In genomic region chr17:33520404-33521032, GRCh38 we compare ENCODE assay signal across 9 cellular contexts.
DNase-seq lines count a peak whose midpoint lies in the region; ATAC-seq and TF ChIP-seq lines count a peak whose summit lies in the region.
"Had no signal": no experiment of that assay in that cellular context is flagged by ENCODE, and none has a peak within 500 bp of the region (broad histone marks: within the 10 kb centered on the region; RNA-seq: fewer than 3 reads in every experiment).

No MANE protein-coding gene starts in this region.

- no peaks in the 10 kb centered on the region for H3K27me3 Mint-ChIP-seq in osteocyte (ENCODE audit: unreplicated experiment)

- H3K4me1 Mint-ChIP-seq in osteocyte (ENCODE audit: unreplicated experiment), result no peaks in the 10 kb centered on the region
- H3K4me1 Mint-ChIP-seq: CD4-positive, alpha-beta memory T cell had no signal

- no peak overlapping the region for H3K27ac Mint-ChIP-seq in osteocyte (ENCODE audit: unreplicated experiment)
- H3K27ac Mint-ChIP-seq: CD4-positive, alpha-beta memory T cell had no signal

- DNase-seq in NCI-H2029 treated with DMSO at 0.1 percent for 48 hours (lab: John Stamatoyannopoulos, UW), result peak; percentile 14
- no peak for DNase-seq in NCI-H2029 (lab: John Stamatoyannopoulos, UW)
- DNase-seq in NCI-H1092 (lab: John Stamatoyannopoulos, UW), result peak; percentile 8
- peak; percentile 70 for DNase-seq in activated CD8-positive, alpha-beta memory T cell treated with anti-CD3 and anti-CD28 coated beads for 24 hours
- DNase-seq in fibroblast of pulmonary artery (ENCODE audit: low read depth), result peak; percentile 41
- no peak for DNase-seq in osteocyte (ENCODE audit: extremely low spot score, unreplicated experiment)

- H3K4me3 Mint-ChIP-seq in osteocyte (ENCODE audit: unreplicated experiment), result no peak overlapping the region
- H3K4me3 Mint-ChIP-seq: CD4-positive, alpha-beta memory T cell had no signal

- TF ChIP-seq CTCF in fibroblast of pulmonary artery (IDR thresholded peaks at IDR 0.05; ENCODE audit: low read length, missing control alignments), result peak; percentile 79
- peak; percentile 39 for TF ChIP-seq CTCF in osteocyte (IDR thresholded peaks at IDR 0.05)

- no peaks in the 10 kb centered on the region for H3K9me3 Mint-ChIP-seq in osteocyte (ENCODE audit: unreplicated experiment)
- H3K9me3 Mint-ChIP-seq: CD4-positive, alpha-beta memory T cell had no signal

- no peak for ATAC-seq in HG02642 (IDR thresholded peaks at IDR 0.05; ENCODE audit: poor library complexity, unreplicated experiment)
- no peak for ATAC-seq in HG03460 (IDR thresholded peaks at IDR 0.05; ENCODE audit: unreplicated experiment)

- H3K36me3 Mint-ChIP-seq in osteocyte (ENCODE audit: unreplicated experiment), result no peaks in the 10 kb centered on the region
- H3K36me3 Mint-ChIP-seq: CD4-positive, alpha-beta memory T cell had no signal

- no peak overlapping the region for H3K4me3 ChIP-seq in fibroblast of pulmonary artery (replicated peaks; ENCODE audit: low read depth, low read length)

Comparison
In these comparisons a context has a peak if more than half of its experiments do, and no peak if none do; other contexts are left out.
1. DNase-seq: peak in NCI-H2029 treated with DMSO at 0.1 percent for 48 hours (single experiment), NCI-H1092 (single experiment), activated CD8-positive, alpha-beta memory T cell treated with anti-CD3 and anti-CD28 coated beads for 24 hours (single experiment) and fibroblast of pulmonary artery (single experiment); none in NCI-H2029 (single experiment) and osteocyte (single experiment).